In the genomic region with DNA sequence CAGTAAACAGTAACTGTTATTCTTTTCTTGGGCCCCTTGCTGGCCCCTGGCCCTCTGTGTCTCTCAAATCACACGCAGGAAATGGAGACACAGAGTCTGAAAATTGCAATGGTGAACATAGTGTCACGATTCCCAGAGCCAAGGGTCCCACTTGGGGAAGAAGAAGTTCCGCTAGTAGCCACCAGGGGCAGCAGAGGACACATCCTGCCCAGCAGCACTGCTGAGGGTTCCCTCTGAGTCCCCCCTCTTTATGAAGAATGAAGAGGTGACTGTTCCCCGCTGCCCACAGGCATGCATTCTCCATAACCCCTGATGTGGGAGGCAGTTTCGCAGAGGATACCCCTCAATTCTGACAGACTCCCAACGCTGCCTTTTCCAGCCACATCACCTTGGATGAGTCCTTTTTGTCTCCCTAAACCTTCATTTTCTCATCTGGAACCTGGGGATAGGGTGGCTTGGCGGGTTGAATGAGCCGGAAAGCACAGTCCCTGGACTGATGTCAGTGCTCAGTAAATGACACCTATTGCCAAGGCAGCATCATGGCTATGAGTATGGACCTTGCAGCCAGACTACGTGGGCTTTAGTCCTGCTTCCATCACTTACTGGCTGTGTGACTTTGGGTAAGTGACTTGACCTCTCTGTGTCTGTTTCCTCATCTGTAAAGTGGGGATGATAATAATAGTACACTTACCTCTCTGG, we compare ENCODE assay signal across 8 cellular contexts.
DNase-seq lines count a peak whose midpoint lies in the region; ATAC-seq, FAIRE-seq and TF ChIP-seq lines count a peak whose summit lies in the region.

No MANE protein-coding gene starts in this region.

- no peaks in the 10 kb centered on the region for H3K9me3 Mint-ChIP-seq in astrocyte (ENCODE audit: unreplicated experiment)

- H3K4me1 ChIP-seq in SJSA1 (replicated peaks): peaks cover 8% of the 10 kb centered on the region
- no peaks in the 10 kb centered on the region for H3K4me1 ChIP-seq in astrocyte (ENCODE audit: insufficient read depth, low read length)

- no peak for ATAC-seq in GM18520 (IDR thresholded peaks at IDR 0.05; ENCODE audit: unreplicated experiment)

- H3K4me1 Mint-ChIP-seq in astrocyte (ENCODE audit: low read depth, unreplicated experiment): no peaks in the 10 kb centered on the region

- no peak for FAIRE-seq in astrocyte (lab: Jason Lieb, UNC)

- H3K9me3 ChIP-seq in SJSA1 (replicated peaks) (no peaks in the 10 kb centered on the region), astrocyte (ENCODE audit: insufficient read depth, low read depth, low read length) (no peaks in the 10 kb centered on the region)

- no peaks in the 10 kb centered on the region for H3K36me3 Mint-ChIP-seq in astrocyte (ENCODE audit: low read depth, unreplicated experiment)

- H3K36me3 ChIP-seq in SJSA1: no peaks in the 10 kb centered on the region
- no peaks in the 10 kb centered on the region for H3K36me3 ChIP-seq in astrocyte (ENCODE audit: insufficient read depth, low read length)

- H3K4me2 ChIP-seq in astrocyte (ENCODE audit: low read length): no peak overlapping the region

- peak; percentile 46 for DNase-seq in COLO668 (lab: John Stamatoyannopoulos, UW; ENCODE audit: unreplicated experiment)
- DNase-seq in HCEC 1CT: peak; percentile 7
- peak; percentile 56 to 62 for DNase-seq in SJSA1 (ENCODE audit: low read depth in 1 of 2, low spot score in 2 of 2)
- no peak for DNase-seq in astrocyte (ENCODE audit: low read depth)
- peak; percentile 18 for DNase-seq in iris pigment epithelial cell (ENCODE audit: low read depth)
- peak; percentile 23 to 31 for DNase-seq in stimulated activated CD4-positive, alpha-beta T cell treated with anti-CD3 and anti-CD28 coated beads, Interleukin-4, amount 100 ng/mL, for 48 hours (ENCODE audit: low read depth in 2 of 2)
- DNase-seq in middle frontal gyrus (ENCODE audit: extremely low spot score, low spot score): no peak

- no peak overlapping the region for H3K9ac ChIP-seq in astrocyte (ENCODE audit: low read length)

- peak; percentile 82 for TF ChIP-seq CTCF in astrocyte (IDR thresholded peaks at IDR 0.05; ENCODE audit: insufficient read depth, low read depth, low read length)

- H3K79me2 ChIP-seq in astrocyte (ENCODE audit: insufficient read depth, low read length): no peaks in the 10 kb centered on the region

- H3K27me3 ChIP-seq in SJSA1 (replicated peaks) (no peaks in the 10 kb centered on the region), astrocyte (ENCODE audit: insufficient read depth, low read length) (no peaks in the 10 kb centered on the region)

- H3K4me3 ChIP-seq in SJSA1 (no peak overlapping the region), astrocyte (ENCODE audit: insufficient read depth, low read depth, low read length) (no peak overlapping the region)

- no peak overlapping the region for H3K27ac Mint-ChIP-seq in astrocyte (ENCODE audit: unreplicated experiment)

- H2AFZ ChIP-seq in astrocyte (ENCODE audit: low read depth, low read length): no peak overlapping the region

- no peaks in the 10 kb centered on the region for H4K20me1 ChIP-seq in astrocyte (ENCODE audit: insufficient read depth, low read length)

- peaks cover 24% of the 10 kb centered on the region for H3K27me3 Mint-ChIP-seq in astrocyte (ENCODE audit: low read depth, unreplicated experiment)

- H3K27ac ChIP-seq in SJSA1: no peak overlapping the region
- no peak overlapping the region for H3K27ac ChIP-seq in astrocyte (ENCODE audit: low read depth, low read length)

- H3K4me3 Mint-ChIP-seq in astrocyte (ENCODE audit: unreplicated experiment): no peak overlapping the region

Comparison
In these comparisons a context has a peak if more than half of its experiments do, and no peak if none do; other contexts are left out.
1. DNase-seq: peak in COLO668 (single experiment), HCEC 1CT (single experiment), SJSA1 (2 of 2), iris pigment epithelial cell (single experiment) and stimulated activated CD4-positive, alpha-beta T cell treated with anti-CD3 and anti-CD28 coated beads, Interleukin-4, amount 100 ng/mL, for 48 hours (2 of 2); none in astrocyte (single experiment) and middle frontal gyrus (single experiment).